Comparison of ENCODE assay signal across 8 cellular contexts in genomic region chr15:90531147-90531546, GRCh38. TPM values are rescaled to one million over a fixed set of nuclear protein-coding genes. Genes with fewer than 3 reads are reported as not detected.
A peak's percentile ranks its signal among the peaks of the same experiment; 100 is the strongest.
DNase-seq lines count a peak whose midpoint lies in the region; ATAC-seq and TF ChIP-seq lines count a peak whose summit lies in the region.

No MANE protein-coding gene starts in this region.

- no peak overlapping the region for H3K9ac ChIP-seq in H9 (ENCODE audit: extremely low read depth, insufficient read length, low read length)

- no peak overlapping the region for H3K27ac ChIP-seq in H9 (ENCODE audit: insufficient read length, low read depth, low read length)
- H3K27ac ChIP-seq in right cardiac atrium (ENCODE audit: low read length) = peak overlapping the region; percentile 76
- H3K27ac ChIP-seq in spleen = peak overlapping the region in 1 of 8 donors; percentile 97

- no peak overlapping the region for H4K91ac ChIP-seq in H9 (ENCODE audit: insufficient read length, low read depth, low read length)

- DNase-seq in H9 (no peak), T-cell (no peak), right cardiac atrium (no peak), spleen (no peak), SHP77 treated with DMSO at 0.1 percent for 48 hours (lab: John Stamatoyannopoulos, UW) (no peak), NCI-H2107 (lab: John Stamatoyannopoulos, UW) (no peak)
- no peak for DNase-seq in stimulated activated CD4-positive, alpha-beta T cell treated with anti-CD3 and anti-CD28 coated beads, Interleukin-12 subunit alpha, Interleukin-12 subunit beta, amount 100 ng/mL, for 4 hours

- no peaks in the 10 kb centered on the region for H3K36me3 ChIP-seq in spleen

- no peaks in the 10 kb centered on the region for H3K9me3 ChIP-seq in H9 (ENCODE audit: control insufficient read depth, low read depth, low read length)
- H3K9me3 ChIP-seq in right cardiac atrium (ENCODE audit: control insufficient read depth, low read length) = no peaks in the 10 kb centered on the region
- H3K9me3 ChIP-seq in spleen = no peaks in the 10 kb centered on the region

- no CpG with 5 or more reads among the region's 4 CpGs for WGBS in H9 (ENCODE audit: extremely low coverage, insufficient read length, low lambda C conversion rate)
- 26% methylated on average over 4 of the region's 4 CpGs for WGBS in right cardiac atrium
- WGBS in spleen, 5 donors = 60 to 72% (median 68%) methylated on average over 4 of the region's 4 CpGs

- H3K23ac ChIP-seq in H9 (ENCODE audit: insufficient read length, low read depth, low read length) = no peak overlapping the region

- H4K5ac ChIP-seq in H9 (ENCODE audit: insufficient read length, low read depth, low read length) = no peak overlapping the region

- no peak overlapping the region for H3T11ph ChIP-seq in H9 (ENCODE audit: low read length)

- H3K27me3 ChIP-seq in H9 (ENCODE audit: insufficient read depth, low read length) = peaks cover 14% of the 10 kb centered on the region
- H3K27me3 ChIP-seq in right cardiac atrium (ENCODE audit: control insufficient read depth, insufficient read depth) = no peaks in the 10 kb centered on the region
- no peaks in the 10 kb centered on the region for H3K27me3 ChIP-seq in spleen (replicated peaks in 1 of 7)

- H3K4me3 Mint-ChIP-seq in H9 = peak overlapping the region; percentile 62 to 87
- H3K4me3 Mint-ChIP-seq in T-cell = peak overlapping the region; percentile 90 to 96 (median 95)

- H3K4ac ChIP-seq in H9 (ENCODE audit: low read depth, low read length) = no peak overlapping the region

- H2BK15ac ChIP-seq in H9 (ENCODE audit: low read depth, low read length) = no peak overlapping the region

- ATAC-seq in T-cell (replicated peaks in 1 of 4) (no peak), right cardiac atrium (no peak), GM19455 (IDR thresholded peaks at IDR 0.05; ENCODE audit: unreplicated experiment) (no peak)

- no peaks in the 10 kb centered on the region for H3K36me3 Mint-ChIP-seq in H9 (ENCODE audit: insufficient read depth in 1 of 3, low read depth in 3 of 3)
- H3K36me3 Mint-ChIP-seq in T-cell = no peaks in the 10 kb centered on the region

- H2AFZ ChIP-seq in H9 (ENCODE audit: low read length) = no peak overlapping the region

- no peak overlapping the region for H2BK20ac ChIP-seq in H9 (ENCODE audit: low read depth, low read length, poor library complexity, severe bottlenecking)

- H4K20me1 ChIP-seq in H9 (ENCODE audit: control insufficient read depth, insufficient read depth, insufficient read length) = no peaks in the 10 kb centered on the region

- no peaks in the 10 kb centered on the region for H3K79me2 ChIP-seq in H9 (ENCODE audit: insufficient read depth, low read length)

- H3K56ac ChIP-seq in H9 (ENCODE audit: insufficient read length, low read depth, low read length) = no peak overlapping the region

- H3K27me3 Mint-ChIP-seq in H9 (ENCODE audit: low read depth) (peaks cover 70% of the 10 kb centered on the region), T-cell (no peaks in the 10 kb centered on the region)

- H3K4me3 ChIP-seq in right cardiac atrium (ENCODE audit: low read length) (peak overlapping the region; percentile 87), spleen (peak overlapping the region; percentile 58 to 90 (median 66))

- no peak overlapping the region for H3K14ac ChIP-seq in H9 (ENCODE audit: insufficient read depth, low read length)

- H2AK5ac ChIP-seq in H9 (ENCODE audit: insufficient read length, low read length) = no peak overlapping the region

- H3K23me2 ChIP-seq in H9 (ENCODE audit: insufficient read length, low read depth, low read length, poor library complexity, severe bottlenecking) = peaks cover 5% of the 10 kb centered on the region

- CTCF ChIA-PET in T-cell (lab: Charles Lee) = interaction anchor here (1.0 to 2.8 kb wide), 6 partner anchors 9 to 169 kb away, joined by 3 to 24 read pairs (median 4); no protein-coding TSS in a partner anchor

- H3K4me1 Mint-ChIP-seq in H9 (peaks cover 6 to 18% of the 10 kb centered on the region in 2 experiments), T-cell (peaks cover 59 to 64% (median 60%) of the 10 kb centered on the region in 3 donors)

- no peaks in the 10 kb centered on the region for H3K79me1 ChIP-seq in H9 (ENCODE audit: insufficient read depth, low read depth, low read length, poor library complexity, severe bottlenecking)

- TF ChIP-seq CTCF in H9 (conservative IDR thresholded peaks at IDR 0.05) = no peak
- no peak for TF ChIP-seq CTCF in spleen (IDR thresholded peaks at IDR 0.05 in 8 of 11, conservative IDR thresholded peaks at IDR 0.05 in 3 of 11)

- H4K8ac ChIP-seq in H9 (replicated peaks; ENCODE audit: insufficient read length, low read depth, low read length) = no peak overlapping the region

- intact Hi-C loops in right cardiac atrium (cut with DNase I) = loop anchor here in 1 of 4 donors (10.0 kb wide), 1 partner anchor 74 kb away; no protein-coding TSS in a partner anchor
- intact Hi-C loops in spleen (cut with DNase I; ENCODE audit: low total_unique reads) = no loop called here

- no peak overlapping the region for H2BK12ac ChIP-seq in H9 (ENCODE audit: insufficient read length, low read depth, low read length)

- no peak overlapping the region for H3K18ac ChIP-seq in H9 (ENCODE audit: insufficient read length, low read depth, low read length)

- H3K4me2 ChIP-seq in H9 (ENCODE audit: insufficient read depth, insufficient read length, low read length) = peak overlapping the region; percentile 76

- POLR2A ChIA-PET in T-cell (lab: Charles Lee) = interaction anchor here (0.7 to 1.7 kb wide), 5 partner anchors 9 to 186 kb away, joined by 3 to 13 read pairs (median 4); partner anchors contain the start of gene BLM (in 1 of the 2)

- H2BK120ac ChIP-seq in H9 (ENCODE audit: low read depth, low read length, poor library complexity, severe bottlenecking) = no peak overlapping the region

- no peak overlapping the region for H2BK5ac ChIP-seq in H9 (ENCODE audit: insufficient read length, low read length)

- no peak overlapping the region for H3K27ac Mint-ChIP-seq in H9
- H3K27ac Mint-ChIP-seq in T-cell = peak overlapping the region; percentile 79 to 87

- peaks cover 0 to 4% of the 10 kb centered on the region in 2 experiments; a peak in 3 of 5 replicates for H3K9me3 Mint-ChIP-seq in H9
- no peaks in the 10 kb centered on the region for H3K9me3 Mint-ChIP-seq in T-cell

- H3K4me1 ChIP-seq in H9 (ENCODE audit: insufficient read depth, low read length) (no peaks in the 10 kb centered on the region; the same call in 1 of the 2 replicates), right cardiac atrium (ENCODE audit: control insufficient read depth, insufficient read depth, low read length) (peaks cover 6% of the 10 kb centered on the region), spleen (peaks cover 15 to 68% (median 40%) of the 10 kb centered on the region in 6 donors)

- TF ChIP-seq POLR2A in spleen (IDR thresholded peaks at IDR 0.05) = no peak

RNA-seq across cellular contexts. Expression of gene CRTC3, which starts 1.4 kb away (rescaled TPM):
- total RNA-seq in H9 (2021) (3.9 TPM in 2 replicates), T-cell (100 to 1,000 TPM in 1 of 5 donors, 10 to 100 TPM in 4; 88.3 to 119 (median 89.1) TPM), right cardiac atrium (10 to 100 TPM; 27.2 to 35.5 (median 30.6) TPM), spleen (10 to 100 TPM; 34.8 to 51.2 (median 46.2) TPM)
- polyA plus RNA-seq in right cardiac atrium (15.1 TPM), spleen (10 to 100 TPM in 1 of 3 donors, 1 to 10 TPM in 2; 7.7 to 11.6 (median 8.5) TPM)

Comparison
In these comparisons a context has a peak if more than half of its experiments do, and no peak if none do; other contexts are left out.
1. H3K27ac Mint-ChIP-seq: peak in T-cell (2 of 2); none in H9 (0 of 3).